1 cellular context compared by ENCODE assay signal in genomic region chr10:103513383-103514060, GRCh38.
TF ChIP-seq lines count a peak whose summit lies in the region.

No MANE protein-coding gene starts in this region.

TF ChIP-seq in HepG2, 621 proteins besides CTCF, POLR2A, EP300 and RAD21:
- TF ChIP-seq ZNF10 (CRISPR knock-in tag; IDR thresholded peaks at IDR 0.05; ENCODE audit: borderline replicate concordance, low read depth) (no peak), ZSCAN22 (CRISPR knock-in tag; IDR thresholded peaks at IDR 0.05) (no peak), ZNF7 (CRISPR knock-in tag; IDR thresholded peaks at IDR 0.05) (no peak), JUN (CRISPR knock-in tag; IDR thresholded peaks at IDR 0.05) (no peak), ZNF558 (CRISPR knock-in tag; IDR thresholded peaks at IDR 0.05; ENCODE audit: borderline replicate concordance) (no peak), HNRNPK (IDR thresholded peaks at IDR 0.05; ENCODE audit: low read depth, low read length, poor library complexity, severe bottlenecking) (no peak), PLRG1 (conservative IDR thresholded peaks at IDR 0.05) (no peak), NFATC3 (CRISPR knock-in tag; IDR thresholded peaks at IDR 0.05) (no peak)
- TF ChIP-seq, protein P1, sequence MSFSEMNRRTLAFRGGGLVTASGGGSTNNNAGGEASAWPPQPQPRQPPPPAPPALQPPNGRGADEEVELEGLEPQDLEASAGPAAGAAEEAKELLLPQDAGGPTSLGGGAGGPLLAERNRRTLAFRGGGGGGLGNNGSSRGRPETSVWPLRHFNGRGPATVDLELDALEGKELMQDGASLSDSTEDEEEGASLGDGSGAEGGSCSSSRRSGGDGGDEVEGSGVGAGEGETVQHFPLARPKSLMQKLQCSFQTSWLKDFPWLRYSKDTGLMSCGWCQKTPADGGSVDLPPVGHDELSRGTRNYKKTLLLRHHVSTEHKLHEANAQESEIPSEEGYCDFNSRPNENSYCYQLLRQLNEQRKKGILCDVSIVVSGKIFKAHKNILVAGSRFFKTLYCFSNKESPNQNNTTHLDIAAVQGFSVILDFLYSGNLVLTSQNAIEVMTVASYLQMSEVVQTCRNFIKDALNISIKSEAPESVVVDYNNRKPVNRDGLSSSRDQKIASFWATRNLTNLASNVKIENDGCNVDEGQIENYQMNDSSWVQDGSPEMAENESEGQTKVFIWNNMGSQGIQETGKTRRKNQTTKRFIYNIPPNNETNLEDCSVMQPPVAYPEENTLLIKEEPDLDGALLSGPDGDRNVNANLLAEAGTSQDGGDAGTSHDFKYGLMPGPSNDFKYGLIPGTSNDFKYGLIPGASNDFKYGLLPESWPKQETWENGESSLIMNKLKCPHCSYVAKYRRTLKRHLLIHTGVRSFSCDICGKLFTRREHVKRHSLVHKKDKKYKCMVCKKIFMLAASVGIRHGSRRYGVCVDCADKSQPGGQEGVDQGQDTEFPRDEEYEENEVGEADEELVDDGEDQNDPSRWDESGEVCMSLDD (CRISPR knock-in tag; IDR thresholded peaks at IDR 0.05; ENCODE audit: borderline replicate concordance): no peak
- TF ChIP-seq, protein P2, sequence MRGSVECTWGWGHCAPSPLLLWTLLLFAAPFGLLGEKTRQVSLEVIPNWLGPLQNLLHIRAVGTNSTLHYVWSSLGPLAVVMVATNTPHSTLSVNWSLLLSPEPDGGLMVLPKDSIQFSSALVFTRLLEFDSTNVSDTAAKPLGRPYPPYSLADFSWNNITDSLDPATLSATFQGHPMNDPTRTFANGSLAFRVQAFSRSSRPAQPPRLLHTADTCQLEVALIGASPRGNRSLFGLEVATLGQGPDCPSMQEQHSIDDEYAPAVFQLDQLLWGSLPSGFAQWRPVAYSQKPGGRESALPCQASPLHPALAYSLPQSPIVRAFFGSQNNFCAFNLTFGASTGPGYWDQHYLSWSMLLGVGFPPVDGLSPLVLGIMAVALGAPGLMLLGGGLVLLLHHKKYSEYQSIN (CRISPR knock-in tag; IDR thresholded peaks at IDR 0.05; ENCODE audit: borderline replicate concordance): no peak
